In genomic region chr3:186552408-186553031, GRCh38 we compare ENCODE assay signal across 27 cellular contexts. TPM values are rescaled to one million over a fixed set of nuclear protein-coding genes. Genes with fewer than 3 reads are reported as not detected.
"Had no signal": no experiment of that assay in that cellular context is flagged by ENCODE, and none has a peak within 500 bp of the region (broad histone marks: within the 10 kb centered on the region; RNA-seq: fewer than 3 reads in every experiment).

No MANE protein-coding gene starts in this region.

- H3K27me3 Mint-ChIP-seq: activated naive CD8-positive, alpha-beta T cell; activated T-cell treated with anti-CD3 and anti-CD28 coated beads, Interleukin-2, amount 50 U/mL, for 24 hours; naive thymus-derived CD8-positive, alpha-beta T cell had no signal

- H3K9me3 Mint-ChIP-seq: activated T-cell treated with anti-CD3 and anti-CD28 coated beads, Interleukin-2, amount 50 U/mL, for 24 hours; naive thymus-derived CD8-positive, alpha-beta T cell; neural progenitor cell had no signal

- H3K4me3 ChIP-seq: body of pancreas, colonic mucosa, neural progenitor cell, testis, transverse colon had no signal

- ATAC-seq: activated CD4-positive, CD25-positive, alpha-beta regulatory T cell treated with anti-CD3 and anti-CD28 coated beads, Interleukin-2, amount 50 U/mL, for 24 hours; body of pancreas; left ventricle myocardium superior; naive thymus-derived CD8-positive, alpha-beta T cell; right cardiac atrium; stimulated activated naive CD8-positive, alpha-beta T cell treated with anti-CD3 and anti-CD28 coated beads, Interleukin-15, Interleukin-2, amounts not matched to agents 100 U/mL and 50 U/mL, for 24 hours had no signal

- DNase-seq: activated CD4-positive, alpha-beta T cell treated with anti-CD3 and anti-CD28 coated beads for 48 hours; activated CD4-positive, alpha-beta T cell treated with anti-CD3 and anti-CD28 coated beads, Interleukin-2, amount 50 U/mL, for 48 hours; activated CD8-positive, alpha-beta memory T cell treated with anti-CD3 and anti-CD28 coated beads, Interleukin-2, amount 50 U/mL, for 48 hours; activated T-cell treated with anti-CD3 and anti-CD28 coated beads, Interleukin-2, amount 50 U/mL, for 24 hours; aorta; body of pancreas; cerebellar nuclear complex; colonic mucosa; effector CD8-positive, alpha-beta T cell; glutamatergic neuron; islet precursor cell; left ventricle myocardium superior; naive thymus-derived CD8-positive, alpha-beta T cell; occipital lobe; posterior cingulate gyrus; right cardiac atrium; stimulated activated CD4-positive, alpha-beta T cell treated with anti-CD3 and anti-CD28 coated beads, Interleukin-12 subunit alpha, Interleukin-12 subunit beta, amount 100 ng/mL, for 4 hours; stimulated activated CD4-positive, alpha-beta T cell treated with anti-CD3 and anti-CD28 coated beads, Interleukin-4, amount 100 ng/mL, for 1 hour; stimulated activated naive CD8-positive, alpha-beta T cell treated with anti-CD3 and anti-CD28 coated beads, Interleukin-15, Interleukin-2, amounts not matched to agents 100 U/mL and 50 U/mL, for 24 hours; T-helper 9 cell; testis; transverse colon; WERI-Rb-1 had no signal

- H3K4me1 Mint-ChIP-seq: neural progenitor cell had no signal

- H3K36me3 ChIP-seq: colonic mucosa, neural progenitor cell had no signal

- H3K4me1 ChIP-seq: body of pancreas, colonic mucosa, neural progenitor cell, testis had no signal

- H3K4me3 Mint-ChIP-seq: activated naive CD8-positive, alpha-beta T cell; activated T-cell treated with anti-CD3 and anti-CD28 coated beads, Interleukin-2, amount 50 U/mL, for 24 hours; naive thymus-derived CD8-positive, alpha-beta T cell; neural progenitor cell had no signal

- H3K9me3 ChIP-seq: body of pancreas, colonic mucosa, testis, transverse colon had no signal

- H3K27me3 ChIP-seq: body of pancreas, colonic mucosa, neural progenitor cell, testis, transverse colon had no signal

- H3K27ac ChIP-seq: body of pancreas, colonic mucosa, neural progenitor cell, testis, transverse colon, WERI-Rb-1 had no signal

- H3K9ac ChIP-seq: neural progenitor cell had no signal

- H3K27ac Mint-ChIP-seq: activated naive CD8-positive, alpha-beta T cell; activated T-cell treated with anti-CD3 and anti-CD28 coated beads, Interleukin-2, amount 50 U/mL, for 24 hours; neural progenitor cell had no signal

RNA-seq across cellular contexts. Expression of gene CRYGS, which starts 8.3 kb away (rescaled TPM):
- total RNA-seq: epithelial cell of proximal tubule had no signal
